ENCODE assay signal across 10 cellular contexts in genomic region chr9:33355933-33356332, GRCh38. TPM values are rescaled to one million over a fixed set of nuclear protein-coding genes. Genes with fewer than 3 reads are reported as not detected.
"Had no signal": no experiment of that assay in that cellular context is flagged by ENCODE, and none has a peak within 500 bp of the region (broad histone marks: within the 10 kb centered on the region; RNA-seq: fewer than 3 reads in every experiment).

No MANE protein-coding gene starts in this region.

- DNase-seq: GOT3, H7, HFFc6, KG1 had no signal

- H3K4me3 ChIP-seq: HAP-1 had no signal

- H3K27ac Mint-ChIP-seq: HFFc6 had no signal

- H3K9me3 ChIP-seq: HAP-1 had no signal

- H3K9me3 Mint-ChIP-seq: HFFc6, IgD-negative memory B cell had no signal

- H3K27me3 Mint-ChIP-seq: IgD-negative memory B cell had no signal

- ATAC-seq: HCT116 had no signal

- H3K27ac ChIP-seq: HL-60 had no signal

- H3K4me1 ChIP-seq: HAP-1 had no signal

- H3K4me3 Mint-ChIP-seq: HFFc6, IgD-negative memory B cell had no signal

RNA-seq across cellular contexts. Expression of gene AQP7, which starts 46.4 kb away (rescaled TPM):
- total RNA-seq: H4, H7, HFFc6, HT1080 had no signal
- polyA plus RNA-seq: IgD-negative memory B cell had no signal
